In genomic region chr22:50696799-50697561, GRCh38 we compare ENCODE assay signal across 10 cellular contexts. TPM values are rescaled to one million over a fixed set of nuclear protein-coding genes. Genes with fewer than 3 reads are reported as not detected.
A peak's percentile ranks its signal among the peaks of the same experiment; 100 is the strongest.
DNase-seq lines count a peak whose midpoint lies in the region; ATAC-seq and TF ChIP-seq lines count a peak whose summit lies in the region.
"Had no signal": no experiment of that assay in that cellular context is flagged by ENCODE, and none has a peak within 500 bp of the region (broad histone marks: within the 10 kb centered on the region; RNA-seq: fewer than 3 reads in every experiment).

No MANE protein-coding gene starts in this region.

- peak overlapping the region; percentile 78 for H3K4me3 Mint-ChIP-seq in neural crest cell
- H3K4me3 Mint-ChIP-seq in activated CD8-positive, alpha-beta T cell treated with anti-CD3 and anti-CD28 coated beads, Interleukin-2, amount 10 ng/mL, durations not matched to agents 7 days and 5 days: no peak overlapping the region
- H3K4me3 Mint-ChIP-seq in activated CD8-positive, alpha-beta memory T cell treated with anti-CD3 and anti-CD28 coated beads, Interleukin-2, amount 10 ng/mL, durations not matched to agents 7 days and 5 days: no peak overlapping the region
- H3K4me3 Mint-ChIP-seq: naive B cell had no signal

- no peaks in the 10 kb centered on the region for H3K27me3 Mint-ChIP-seq in neural crest cell (ENCODE audit: low read depth)
- H3K27me3 Mint-ChIP-seq in activated CD8-positive, alpha-beta T cell treated with anti-CD3 and anti-CD28 coated beads, Interleukin-2, amount 10 ng/mL, durations not matched to agents 7 days and 5 days (ENCODE audit: low read depth): peaks cover 4% of the 10 kb centered on the region
- H3K27me3 Mint-ChIP-seq in activated CD8-positive, alpha-beta memory T cell treated with anti-CD3 and anti-CD28 coated beads, Interleukin-2, amount 10 ng/mL, durations not matched to agents 7 days and 5 days: peaks cover 4% of the 10 kb centered on the region

- ATAC-seq in activated CD8-positive, alpha-beta T cell treated with anti-CD3 and anti-CD28 coated beads, Interleukin-2, amount 10 ng/mL, durations not matched to agents 7 days and 5 days: no peak
- ATAC-seq in GM21528 (IDR thresholded peaks at IDR 0.05; ENCODE audit: low FRiP score, unreplicated experiment) (no peak), GM21360 (IDR thresholded peaks at IDR 0.05; ENCODE audit: unreplicated experiment) (no peak)
- ATAC-seq in activated CD8-positive, alpha-beta memory T cell treated with anti-CD3 and anti-CD28 coated beads, Interleukin-2, amount 10 ng/mL, durations not matched to agents 7 days and 5 days: no peak

- H3K36me3 Mint-ChIP-seq in neural crest cell (ENCODE audit: low read depth): no peaks in the 10 kb centered on the region
- H3K36me3 Mint-ChIP-seq in activated CD8-positive, alpha-beta T cell treated with anti-CD3 and anti-CD28 coated beads, Interleukin-2, amount 10 ng/mL, durations not matched to agents 7 days and 5 days (ENCODE audit: low read depth): no peaks in the 10 kb centered on the region
- no peaks in the 10 kb centered on the region for H3K36me3 Mint-ChIP-seq in activated CD8-positive, alpha-beta memory T cell treated with anti-CD3 and anti-CD28 coated beads, Interleukin-2, amount 10 ng/mL, durations not matched to agents 7 days and 5 days

- POLR2A ChIA-PET in activated CD8-positive, alpha-beta T cell treated with anti-CD3 and anti-CD28 coated beads, Interleukin-2, amount 10 ng/mL, durations not matched to agents 7 days and 5 days (lab: Charles Lee): no interaction called here

- no peaks in the 10 kb centered on the region for H3K9me3 Mint-ChIP-seq in neural crest cell
- H3K9me3 Mint-ChIP-seq in activated CD8-positive, alpha-beta T cell treated with anti-CD3 and anti-CD28 coated beads, Interleukin-2, amount 10 ng/mL, durations not matched to agents 7 days and 5 days (ENCODE audit: insufficient read depth): no peaks in the 10 kb centered on the region
- H3K9me3 Mint-ChIP-seq in activated CD8-positive, alpha-beta memory T cell treated with anti-CD3 and anti-CD28 coated beads, Interleukin-2, amount 10 ng/mL, durations not matched to agents 7 days and 5 days (ENCODE audit: low read depth): no peaks in the 10 kb centered on the region

- no peak overlapping the region for H3K27ac Mint-ChIP-seq in neural crest cell (ENCODE audit: unreplicated experiment)
- H3K27ac Mint-ChIP-seq in activated CD8-positive, alpha-beta T cell treated with anti-CD3 and anti-CD28 coated beads, Interleukin-2, amount 10 ng/mL, durations not matched to agents 7 days and 5 days: no peak overlapping the region
- no peak overlapping the region for H3K27ac Mint-ChIP-seq in activated CD8-positive, alpha-beta memory T cell treated with anti-CD3 and anti-CD28 coated beads, Interleukin-2, amount 10 ng/mL, durations not matched to agents 7 days and 5 days
- H3K27ac Mint-ChIP-seq: naive B cell had no signal

- DNase-seq in AG09309 (ENCODE audit: low read depth): no peak
- DNase-seq in LNCaP clone FGC (ENCODE audit: low read depth): no peak
- no peak for DNase-seq in fibroblast of mammary gland (ENCODE audit: low read depth)
- peak; percentile 44 for DNase-seq in neural crest cell (ENCODE audit: low read depth, low spot score)
- no peak for DNase-seq in activated CD8-positive, alpha-beta T cell treated with anti-CD3 and anti-CD28 coated beads, Interleukin-2, amount 10 ng/mL, durations not matched to agents 7 days and 5 days
- DNase-seq in activated CD8-positive, alpha-beta memory T cell treated with anti-CD3 and anti-CD28 coated beads, Interleukin-2, amount 10 ng/mL, durations not matched to agents 7 days and 5 days: no peak
- DNase-seq: KG1, naive B cell had no signal

- TF ChIP-seq CTCF in AG09309 (IDR thresholded peaks at IDR 0.05; ENCODE audit: control insufficient read depth, insufficient read depth, low read depth, low read length, missing control alignments) (peak; percentile 67), LNCaP clone FGC (IDR thresholded peaks at IDR 0.05; ENCODE audit: control insufficient read depth, extremely low read depth, insufficient read depth) (no peak), fibroblast of mammary gland (conservative IDR thresholded peaks at IDR 0.05; ENCODE audit: control insufficient read depth, insufficient read depth, low read depth, low read length) (peak; percentile 49), neural crest cell (conservative IDR thresholded peaks at IDR 0.05) (peak; percentile 64)

- H3K4me3 ChIP-seq in AG09309 (ENCODE audit: control insufficient read depth, low read depth, low read length) (peak overlapping the region; percentile 46), LNCaP clone FGC (ENCODE audit: low read depth, low read length) (peak overlapping the region; percentile 33), fibroblast of mammary gland (ENCODE audit: control insufficient read depth, low read depth, low read length) (peak overlapping the region; percentile 30)

- peaks cover 14% of the 10 kb centered on the region for H3K4me1 Mint-ChIP-seq in neural crest cell
- H3K4me1 Mint-ChIP-seq in activated CD8-positive, alpha-beta T cell treated with anti-CD3 and anti-CD28 coated beads, Interleukin-2, amount 10 ng/mL, durations not matched to agents 7 days and 5 days (ENCODE audit: low read depth): peaks cover 4% of the 10 kb centered on the region
- H3K4me1 Mint-ChIP-seq in activated CD8-positive, alpha-beta memory T cell treated with anti-CD3 and anti-CD28 coated beads, Interleukin-2, amount 10 ng/mL, durations not matched to agents 7 days and 5 days: peaks cover 14% of the 10 kb centered on the region
- H3K4me1 Mint-ChIP-seq: naive B cell had no signal

- CTCF ChIA-PET in activated CD8-positive, alpha-beta T cell treated with anti-CD3 and anti-CD28 coated beads, Interleukin-2, amount 10 ng/mL, durations not matched to agents 7 days and 5 days (lab: Charles Lee): no interaction called here
- CTCF ChIA-PET in activated CD8-positive, alpha-beta memory T cell treated with anti-CD3 and anti-CD28 coated beads, Interleukin-2, amount 10 ng/mL, durations not matched to agents 7 days and 5 days (lab: Charles Lee): no interaction called here

RNA-seq across cellular contexts. Expression of gene SHANK3, which starts 24.4 kb away (rescaled TPM):
- 15.2 and 15.4 TPM in 2 replicates for total RNA-seq in neural crest cell
- total RNA-seq in activated CD8-positive, alpha-beta T cell treated with anti-CD3 and anti-CD28 coated beads, Interleukin-2, amount 10 ng/mL, durations not matched to agents 7 days and 5 days: under 1 TPM in 1 of 2 experiments, not detected in 1; 0.05 TPM
- total RNA-seq in activated CD8-positive, alpha-beta memory T cell treated with anti-CD3 and anti-CD28 coated beads, Interleukin-2, amount 10 ng/mL, durations not matched to agents 7 days and 5 days: under 1 TPM in 1 of 2 experiments, not detected in 1; 0.05 TPM

RNA-seq across cellular contexts. Expression of gene ACR, which starts 41.0 kb away (rescaled TPM):
- total RNA-seq in neural crest cell: 0.34 TPM in 1 of 2 replicates, not detected in the other
- total RNA-seq in activated CD8-positive, alpha-beta T cell treated with anti-CD3 and anti-CD28 coated beads, Interleukin-2, amount 10 ng/mL, durations not matched to agents 7 days and 5 days: not detected
- not detected for total RNA-seq in activated CD8-positive, alpha-beta memory T cell treated with anti-CD3 and anti-CD28 coated beads, Interleukin-2, amount 10 ng/mL, durations not matched to agents 7 days and 5 days

Comparison
In these comparisons a context has a peak if more than half of its experiments do, and no peak if none do; other contexts are left out.
1. RNA of gene SHANK3, which starts 24.4 kb away (total RNA-seq): 15.2 to 15.4 TPM in neural crest cell; 0.05 TPM in activated CD8-positive, alpha-beta T cell treated with anti-CD3 and anti-CD28 coated beads, Interleukin-2, amount 10 ng/mL, durations not matched to agents 7 days and 5 days and 0.05 TPM in activated CD8-positive, alpha-beta memory T cell treated with anti-CD3 and anti-CD28 coated beads, Interleukin-2, amount 10 ng/mL, durations not matched to agents 7 days and 5 days; every median in the first group is over 10 times any median in the second.
2. Peak in every context shown above with its lines, with median percentiles within 50 percentile points of each other: H3K4me3 ChIP-seq.